In the genomic region with DNA sequence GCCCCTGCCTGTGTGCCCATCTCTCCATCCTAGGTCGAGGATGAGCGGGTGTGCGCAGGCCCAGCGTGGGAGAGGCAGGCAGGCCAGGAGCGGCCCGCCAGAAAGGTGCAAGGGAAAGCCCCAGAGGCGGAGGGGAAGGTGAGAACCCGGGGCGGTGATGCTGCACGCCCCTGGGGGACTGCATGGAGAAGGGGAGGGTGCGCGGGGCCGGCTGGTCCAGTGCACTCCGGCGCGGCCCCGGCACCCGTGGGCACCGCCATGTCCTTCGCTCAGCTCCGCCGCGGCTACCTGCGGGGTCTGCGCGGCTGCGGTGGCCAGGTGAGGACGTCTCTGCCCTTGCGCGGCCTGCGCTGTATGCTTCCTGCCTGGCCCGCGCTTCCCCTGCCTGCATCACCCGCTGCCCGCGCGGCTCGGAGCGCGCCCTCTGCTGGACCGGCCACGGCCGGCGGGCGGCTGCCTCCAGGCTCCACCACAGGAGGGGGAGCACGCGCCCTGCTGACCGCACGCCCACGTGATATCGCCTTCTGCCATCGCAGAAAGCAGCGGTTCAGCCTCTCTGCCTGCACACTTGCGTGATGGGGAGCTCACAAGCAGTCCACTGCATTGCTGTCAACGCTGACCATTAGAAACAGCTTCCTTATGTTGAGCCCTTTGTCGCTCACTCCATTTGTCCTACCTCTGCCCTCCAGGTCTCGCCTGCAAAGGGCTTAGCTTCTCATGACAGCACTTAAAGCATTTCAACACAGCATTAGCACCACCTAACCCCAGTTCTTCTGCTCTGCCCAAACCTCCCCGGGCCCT, we compare ENCODE assay signal across 1 cellular context.
TF ChIP-seq lines count a peak whose summit lies in the region.

No MANE protein-coding gene starts in this region.

TF ChIP-seq in WTC11, 78 proteins besides CTCF, POLR2A, EP300 and RAD21 (continued from another document and continues in another):
- TF ChIP-seq, protein P1, sequence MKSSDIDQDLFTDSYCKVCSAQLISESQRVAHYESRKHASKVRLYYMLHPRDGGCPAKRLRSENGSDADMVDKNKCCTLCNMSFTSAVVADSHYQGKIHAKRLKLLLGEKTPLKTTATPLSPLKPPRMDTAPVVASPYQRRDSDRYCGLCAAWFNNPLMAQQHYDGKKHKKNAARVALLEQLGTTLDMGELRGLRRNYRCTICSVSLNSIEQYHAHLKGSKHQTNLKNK (CRISPR knock-in tag; IDR thresholded peaks at IDR 0.05), result no peak
- 0 out of 2 replicates have a peak, but pooled peaks have one; percentile 70 for TF ChIP-seq ZNF671 (CRISPR knock-in tag; IDR thresholded peaks at IDR 0.05)
- TF ChIP-seq TEAD4 (CRISPR knock-in tag; IDR thresholded peaks at IDR 0.05), result peak; percentile 31; the same call in 1 of the 2 replicates
- TF ChIP-seq TP53 (CRISPR knock-in tag; IDR thresholded peaks at IDR 0.05), result peak; percentile 67; the same call in 1 of the 2 replicates
- TF ChIP-seq, protein P2, sequence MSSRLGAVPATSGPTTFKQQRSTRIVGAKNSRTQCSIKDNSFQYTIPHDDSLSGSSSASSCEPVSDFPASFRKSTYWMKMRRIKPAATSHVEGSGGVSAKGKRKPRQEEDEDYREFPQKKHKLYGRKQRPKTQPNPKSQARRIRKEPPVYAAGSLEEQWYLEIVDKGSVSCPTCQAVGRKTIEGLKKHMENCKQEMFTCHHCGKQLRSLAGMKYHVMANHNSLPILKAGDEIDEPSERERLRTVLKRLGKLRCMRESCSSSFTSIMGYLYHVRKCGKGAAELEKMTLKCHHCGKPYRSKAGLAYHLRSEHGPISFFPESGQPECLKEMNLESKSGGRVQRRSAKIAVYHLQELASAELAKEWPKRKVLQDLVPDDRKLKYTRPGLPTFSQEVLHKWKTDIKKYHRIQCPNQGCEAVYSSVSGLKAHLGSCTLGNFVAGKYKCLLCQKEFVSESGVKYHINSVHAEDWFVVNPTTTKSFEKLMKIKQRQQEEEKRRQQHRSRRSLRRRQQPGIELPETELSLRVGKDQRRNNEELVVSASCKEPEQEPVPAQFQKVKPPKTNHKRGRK (CRISPR knock-in tag; IDR thresholded peaks at IDR 0.05; ENCODE audit: borderline replicate concordance), result no peak
- TF ChIP-seq GABPB1 (CRISPR knock-in tag; IDR thresholded peaks at IDR 0.05), result no peak
- TF ChIP-seq, protein P3, sequence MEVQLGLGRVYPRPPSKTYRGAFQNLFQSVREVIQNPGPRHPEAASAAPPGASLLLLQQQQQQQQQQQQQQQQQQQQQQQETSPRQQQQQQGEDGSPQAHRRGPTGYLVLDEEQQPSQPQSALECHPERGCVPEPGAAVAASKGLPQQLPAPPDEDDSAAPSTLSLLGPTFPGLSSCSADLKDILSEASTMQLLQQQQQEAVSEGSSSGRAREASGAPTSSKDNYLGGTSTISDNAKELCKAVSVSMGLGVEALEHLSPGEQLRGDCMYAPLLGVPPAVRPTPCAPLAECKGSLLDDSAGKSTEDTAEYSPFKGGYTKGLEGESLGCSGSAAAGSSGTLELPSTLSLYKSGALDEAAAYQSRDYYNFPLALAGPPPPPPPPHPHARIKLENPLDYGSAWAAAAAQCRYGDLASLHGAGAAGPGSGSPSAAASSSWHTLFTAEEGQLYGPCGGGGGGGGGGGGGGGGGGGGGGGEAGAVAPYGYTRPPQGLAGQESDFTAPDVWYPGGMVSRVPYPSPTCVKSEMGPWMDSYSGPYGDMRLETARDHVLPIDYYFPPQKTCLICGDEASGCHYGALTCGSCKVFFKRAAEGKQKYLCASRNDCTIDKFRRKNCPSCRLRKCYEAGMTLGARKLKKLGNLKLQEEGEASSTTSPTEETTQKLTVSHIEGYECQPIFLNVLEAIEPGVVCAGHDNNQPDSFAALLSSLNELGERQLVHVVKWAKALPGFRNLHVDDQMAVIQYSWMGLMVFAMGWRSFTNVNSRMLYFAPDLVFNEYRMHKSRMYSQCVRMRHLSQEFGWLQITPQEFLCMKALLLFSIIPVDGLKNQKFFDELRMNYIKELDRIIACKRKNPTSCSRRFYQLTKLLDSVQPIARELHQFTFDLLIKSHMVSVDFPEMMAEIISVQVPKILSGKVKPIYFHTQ (CRISPR knock-in tag; IDR thresholded peaks at IDR 0.05), result no peak
- TF ChIP-seq RORB (CRISPR knock-in tag; IDR thresholded peaks at IDR 0.05), result no peak
- TF ChIP-seq ATF6 (CRISPR knock-in tag; IDR thresholded peaks at IDR 0.05), result no peak
- no peak for TF ChIP-seq ZNF263 (CRISPR knock-in tag; IDR thresholded peaks at IDR 0.05; ENCODE audit: low read depth)
- no peak for TF ChIP-seq NR2C2 (CRISPR knock-in tag; IDR thresholded peaks at IDR 0.05)
- TF ChIP-seq FOXJ3 (CRISPR knock-in tag; IDR thresholded peaks at IDR 0.05; ENCODE audit: borderline replicate concordance), result no peak
- peak; percentile 96 for TF ChIP-seq ETV6 (CRISPR knock-in tag; IDR thresholded peaks at IDR 0.05)
- no peak for TF ChIP-seq ZSCAN18 (CRISPR knock-in tag; IDR thresholded peaks at IDR 0.05)
- TF ChIP-seq KAT7 (CRISPR knock-in tag; IDR thresholded peaks at IDR 0.05; ENCODE audit: borderline replicate concordance), result peak; percentile 93
- no peak for TF ChIP-seq GRHL2 (CRISPR knock-in tag; IDR thresholded peaks at IDR 0.05; ENCODE audit: insufficient replicate concordance, severe bottlenecking)
- TF ChIP-seq, protein P4, sequence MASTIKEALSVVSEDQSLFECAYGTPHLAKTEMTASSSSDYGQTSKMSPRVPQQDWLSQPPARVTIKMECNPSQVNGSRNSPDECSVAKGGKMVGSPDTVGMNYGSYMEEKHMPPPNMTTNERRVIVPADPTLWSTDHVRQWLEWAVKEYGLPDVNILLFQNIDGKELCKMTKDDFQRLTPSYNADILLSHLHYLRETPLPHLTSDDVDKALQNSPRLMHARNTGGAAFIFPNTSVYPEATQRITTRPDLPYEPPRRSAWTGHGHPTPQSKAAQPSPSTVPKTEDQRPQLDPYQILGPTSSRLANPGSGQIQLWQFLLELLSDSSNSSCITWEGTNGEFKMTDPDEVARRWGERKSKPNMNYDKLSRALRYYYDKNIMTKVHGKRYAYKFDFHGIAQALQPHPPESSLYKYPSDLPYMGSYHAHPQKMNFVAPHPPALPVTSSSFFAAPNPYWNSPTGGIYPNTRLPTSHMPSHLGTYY (CRISPR knock-in tag; IDR thresholded peaks at IDR 0.05), result peak; percentile 73; the same call in 1 of the 2 replicates
- TF ChIP-seq NFYB (CRISPR knock-in tag; conservative IDR thresholded peaks at IDR 0.05; ENCODE audit: low read depth), result no peak
- TF ChIP-seq NR3C1 (CRISPR knock-in tag; conservative IDR thresholded peaks at IDR 0.05; ENCODE audit: low read depth), result 0 out of 2 replicates have a peak, but pooled peaks have one; percentile 28
- TF ChIP-seq IRF2 (CRISPR knock-in tag; IDR thresholded peaks at IDR 0.05; ENCODE audit: borderline replicate concordance, low read depth), result no peak
- peak; percentile 35; the same call in 1 of the 2 replicates for TF ChIP-seq EMX1 (CRISPR knock-in tag; IDR thresholded peaks at IDR 0.05)
- peak; percentile 98 for TF ChIP-seq MAX (CRISPR knock-in tag; IDR thresholded peaks at IDR 0.05)
- no peak for TF ChIP-seq JAZF1 (CRISPR knock-in tag; IDR thresholded peaks at IDR 0.05)
- peak; percentile 94 for TF ChIP-seq ZBTB21 (CRISPR knock-in tag; IDR thresholded peaks at IDR 0.05; ENCODE audit: borderline replicate concordance)
- no peak for TF ChIP-seq ZNF532 (CRISPR knock-in tag; IDR thresholded peaks at IDR 0.05; ENCODE audit: borderline replicate concordance)
- TF ChIP-seq ZNF232 (CRISPR knock-in tag; IDR thresholded peaks at IDR 0.05), result no peak
- TF ChIP-seq JUN (CRISPR knock-in tag; IDR thresholded peaks at IDR 0.05), result no peak
- TF ChIP-seq, protein P5, sequence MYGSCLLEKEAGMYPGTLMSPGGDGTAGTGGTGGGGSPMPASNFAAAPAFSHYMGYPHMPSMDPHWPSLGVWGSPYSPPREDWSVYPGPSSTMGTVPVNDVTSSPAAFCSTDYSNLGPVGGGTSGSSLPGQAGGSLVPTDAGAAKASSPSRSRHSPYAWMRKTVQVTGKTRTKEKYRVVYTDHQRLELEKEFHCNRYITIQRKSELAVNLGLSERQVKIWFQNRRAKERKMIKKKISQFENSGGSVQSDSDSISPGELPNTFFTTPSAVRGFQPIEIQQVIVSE (CRISPR knock-in tag; IDR thresholded peaks at IDR 0.05; ENCODE audit: borderline replicate concordance), result no peak
- peak; percentile 92 for TF ChIP-seq MYBL2 (CRISPR knock-in tag; IDR thresholded peaks at IDR 0.05)
- TF ChIP-seq MLX (CRISPR knock-in tag; IDR thresholded peaks at IDR 0.05), result 0 out of 2 replicates have a peak, but pooled peaks have one; percentile 63
- TF ChIP-seq ZNF396 (CRISPR knock-in tag; IDR thresholded peaks at IDR 0.05; ENCODE audit: borderline replicate concordance), result 0 out of 2 replicates have a peak, but pooled peaks have one; percentile 21
- no peak for TF ChIP-seq SMAD3 (CRISPR knock-in tag; IDR thresholded peaks at IDR 0.05; ENCODE audit: borderline replicate concordance)
- TF ChIP-seq, protein P6, sequence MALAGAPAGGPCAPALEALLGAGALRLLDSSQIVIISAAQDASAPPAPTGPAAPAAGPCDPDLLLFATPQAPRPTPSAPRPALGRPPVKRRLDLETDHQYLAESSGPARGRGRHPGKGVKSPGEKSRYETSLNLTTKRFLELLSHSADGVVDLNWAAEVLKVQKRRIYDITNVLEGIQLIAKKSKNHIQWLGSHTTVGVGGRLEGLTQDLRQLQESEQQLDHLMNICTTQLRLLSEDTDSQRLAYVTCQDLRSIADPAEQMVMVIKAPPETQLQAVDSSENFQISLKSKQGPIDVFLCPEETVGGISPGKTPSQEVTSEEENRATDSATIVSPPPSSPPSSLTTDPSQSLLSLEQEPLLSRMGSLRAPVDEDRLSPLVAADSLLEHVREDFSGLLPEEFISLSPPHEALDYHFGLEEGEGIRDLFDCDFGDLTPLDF (CRISPR knock-in tag; IDR thresholded peaks at IDR 0.05), result no peak
